11 cellular contexts compared by ENCODE assay signal in genomic region chr2:241198381-241199282, GRCh38.
"Had no signal": no experiment of that assay in that cellular context is flagged by ENCODE, and none has a peak within 500 bp of the region (broad histone marks: within the 10 kb centered on the region; RNA-seq: fewer than 3 reads in every experiment).

No MANE protein-coding gene starts in this region.

- H3K4me3 Mint-ChIP-seq: stimulated activated effector memory CD8-positive, alpha-beta T cell treated with anti-CD3 and anti-CD28 coated beads, Interleukin-12 subunit alpha, Interleukin-12 subunit beta, amount 100 ng/mL, for 72 hours had no signal

- H3K9ac ChIP-seq: parathyroid adenoma had no signal

- H3K4me3 ChIP-seq: dorsolateral prefrontal cortex, esophagus squamous epithelium, vagina had no signal

- H3K27ac Mint-ChIP-seq: stimulated activated effector memory CD8-positive, alpha-beta T cell treated with anti-CD3 and anti-CD28 coated beads, Interleukin-12 subunit alpha, Interleukin-12 subunit beta, amount 100 ng/mL, for 72 hours had no signal

- H3K36me3 Mint-ChIP-seq: stimulated activated effector memory CD8-positive, alpha-beta T cell treated with anti-CD3 and anti-CD28 coated beads, Interleukin-12 subunit alpha, Interleukin-12 subunit beta, amount 100 ng/mL, for 72 hours had no signal

- H3K9me3 ChIP-seq: esophagus squamous epithelium, vagina had no signal

- H3K27ac ChIP-seq: dorsolateral prefrontal cortex, esophagus squamous epithelium, parathyroid adenoma, vagina had no signal

- H3K9me3 Mint-ChIP-seq: stimulated activated effector memory CD8-positive, alpha-beta T cell treated with anti-CD3 and anti-CD28 coated beads, Interleukin-12 subunit alpha, Interleukin-12 subunit beta, amount 100 ng/mL, for 72 hours had no signal

- H2AFZ ChIP-seq: parathyroid adenoma had no signal

- H3K36me3 ChIP-seq: esophagus squamous epithelium, vagina had no signal

- H3K79me2 ChIP-seq: parathyroid adenoma had no signal

- H3K4me1 ChIP-seq: parathyroid adenoma, vagina had no signal

- H3K4me1 Mint-ChIP-seq: stimulated activated effector memory CD8-positive, alpha-beta T cell treated with anti-CD3 and anti-CD28 coated beads, Interleukin-12 subunit alpha, Interleukin-12 subunit beta, amount 100 ng/mL, for 72 hours had no signal

- H3K27me3 ChIP-seq: dorsolateral prefrontal cortex, esophagus squamous epithelium, vagina had no signal

- ATAC-seq: stimulated activated effector memory CD8-positive, alpha-beta T cell treated with anti-CD3 and anti-CD28 coated beads, Interleukin-12 subunit alpha, Interleukin-12 subunit beta, amount 100 ng/mL, for 72 hours had no signal

- DNase-seq: activated CD4-positive, CD25-positive, alpha-beta regulatory T cell treated with anti-CD3 and anti-CD28 coated beads, Interleukin-2, amount 50 U/mL, for 72 hours; activated naive CD4-positive, alpha-beta T cell treated with Interleukin-2 at 50 U/mL for 16 hours; activated T-cell treated with anti-CD3 and anti-CD28 coated beads for 4 hours; dorsolateral prefrontal cortex; esophagus squamous epithelium; kidney glomerular epithelial cell; T-helper 1 cell; T1000 had no signal
